In the genomic region with DNA sequence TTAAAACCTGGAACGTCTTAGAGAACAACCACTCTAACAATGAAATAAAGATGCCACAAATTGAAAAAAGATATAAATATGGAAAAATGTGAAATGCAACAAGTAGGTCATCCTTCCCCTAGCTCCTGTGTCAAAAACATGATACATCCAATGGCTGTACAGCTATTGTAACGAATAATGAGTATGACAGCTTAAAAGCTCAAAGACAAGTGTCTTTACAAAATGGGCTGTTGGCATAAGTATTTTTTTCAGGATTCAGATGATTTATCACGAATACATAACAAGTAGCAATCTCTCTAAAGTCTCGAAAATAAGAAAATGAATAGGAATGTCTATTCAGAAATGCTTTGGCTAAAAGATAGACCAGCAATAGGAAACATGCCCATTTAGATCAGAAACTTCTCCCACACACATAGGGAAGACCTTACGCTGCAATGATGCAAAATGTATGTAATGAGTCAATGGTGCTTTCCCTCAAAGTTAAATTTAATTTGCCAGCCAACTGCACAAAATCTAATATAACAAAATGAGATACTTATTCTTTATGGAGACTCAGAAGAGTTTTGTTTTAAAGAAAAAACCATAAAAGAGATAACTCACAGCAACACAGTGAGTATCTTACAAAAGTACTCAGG, we compare ENCODE assay signal across 12 cellular contexts. TPM values are rescaled to one million over a fixed set of nuclear protein-coding genes. Genes with fewer than 3 reads are reported as not detected.
DNase-seq lines count a peak whose midpoint lies in the region; ATAC-seq, FAIRE-seq and TF ChIP-seq lines count a peak whose summit lies in the region.
"Had no signal": no experiment of that assay in that cellular context is flagged by ENCODE, and none has a peak within 500 bp of the region (broad histone marks: within the 10 kb centered on the region; RNA-seq: fewer than 3 reads in every experiment).

No MANE protein-coding gene starts in this region.

- H3K4me1 Mint-ChIP-seq in effector memory CD8-positive, alpha-beta T cell (ENCODE audit: low read depth in 2 of 2) = peaks cover 46 to 69% of the 10 kb centered on the region in 2 donors

- no peaks in the 10 kb centered on the region for H3K27me3 Mint-ChIP-seq in effector memory CD8-positive, alpha-beta T cell

- no peak overlapping the region for H3K27ac ChIP-seq in heart left ventricle
- H3K27ac ChIP-seq in transverse colon = no peak overlapping the region
- H3K27ac ChIP-seq: SJSA1 had no signal

- DNase-seq in GM12892 (ENCODE audit: insufficient read length) = no peak
- DNase-seq in effector memory CD8-positive, alpha-beta T cell = no peak
- DNase-seq in left cardiac atrium = no peak
- no peak for DNase-seq in heart left ventricle
- no peak for DNase-seq in transverse colon
- no peak for DNase-seq in DMS114 treated with DMSO at 0.1 percent for 48 hours (lab: John Stamatoyannopoulos, UW; ENCODE audit: unreplicated experiment)
- DNase-seq: activated CD4-positive, alpha-beta T cell treated with anti-CD3 and anti-CD28 coated beads for 1 hour; aorta; CD8-positive, alpha-beta T cell had no signal

- peak overlapping the region; percentile 38 to 68 for H3K4me3 Mint-ChIP-seq in effector memory CD8-positive, alpha-beta T cell
- H3K4me3 Mint-ChIP-seq: CD8-positive, alpha-beta T cell had no signal

- no peak for TF ChIP-seq CTCF in heart left ventricle (IDR thresholded peaks at IDR 0.05)
- TF ChIP-seq CTCF in transverse colon (IDR thresholded peaks at IDR 0.05) = no peak

- WGBS in heart left ventricle, 4 donors = 78 to 88% (median 85%) methylated on average over 5 of the region's 5 CpGs
- 58 to 65% methylated on average over 5 of the region's 5 CpGs for WGBS in transverse colon (ENCODE audit: low coverage in 1 of 2), 2 donors

- H3K9me3 ChIP-seq in heart left ventricle = no peaks in the 10 kb centered on the region
- H3K9me3 ChIP-seq in transverse colon = no peaks in the 10 kb centered on the region
- H3K9me3 ChIP-seq: SJSA1 had no signal

- intact Hi-C loops in left cardiac atrium (cut with DNase I) = no loop called here
- intact Hi-C loops in heart left ventricle (cut with DNase I) = loop anchor here in 1 of 10 donors (10.0 kb wide), 1 partner anchor 143 kb away; no protein-coding TSS in a partner anchor
- intact Hi-C loops in transverse colon (cut with DNase I; ENCODE audit: low total_unique reads) = no loop called here

- no peaks in the 10 kb centered on the region for H3K36me3 ChIP-seq in heart left ventricle
- H3K36me3 ChIP-seq in transverse colon = no peaks in the 10 kb centered on the region
- H3K36me3 ChIP-seq: SJSA1 had no signal

- H3K27me3 ChIP-seq in heart left ventricle (no peaks in the 10 kb centered on the region), transverse colon (no peaks in the 10 kb centered on the region)
- H3K27me3 ChIP-seq: SJSA1 had no signal

- peaks cover 0 to 47% (median 13%) of the 10 kb centered on the region in 12 donors for H3K4me1 ChIP-seq in heart left ventricle
- H3K4me1 ChIP-seq in transverse colon = peaks cover 0 to 50% (median 4%) of the 10 kb centered on the region in 4 donors
- H3K4me1 ChIP-seq: SJSA1 had no signal

- H3K4me3 ChIP-seq in heart left ventricle (no peak overlapping the region), transverse colon (no peak overlapping the region)
- H3K4me3 ChIP-seq: SJSA1 had no signal

- in situ Hi-C loops in transverse colon (cut with MboI; ENCODE audit: low pct_ligation_motif_present in 1 of 4, low pct_unique_long_range_greater_than_20kb in 1 of 4, low sequenced_read_pairs in 3 of 4) = no loop called here

- H3K36me3 Mint-ChIP-seq in effector memory CD8-positive, alpha-beta T cell (ENCODE audit: insufficient read depth) = peaks cover 17% of the 10 kb centered on the region
- H3K36me3 Mint-ChIP-seq: CD8-positive, alpha-beta T cell had no signal

- peak; percentile 94 for FAIRE-seq in GM12892 (lab: Jason Lieb, UNC)

- TF ChIP-seq POLR2A in GM12892 (IDR thresholded peaks at IDR 0.05; ENCODE audit: low read depth, low read length) (no peak), heart left ventricle (IDR thresholded peaks at IDR 0.05) (no peak), transverse colon (IDR thresholded peaks at IDR 0.05) (no peak)

- H3K9me3 Mint-ChIP-seq in effector memory CD8-positive, alpha-beta T cell = no peaks in the 10 kb centered on the region
- H3K9me3 Mint-ChIP-seq: CD8-positive, alpha-beta T cell had no signal

- TF ChIP-seq EP300 in transverse colon (IDR thresholded peaks at IDR 0.05; ENCODE audit: low read depth) = no peak

- peak; percentile 41 for ATAC-seq in GM19455 (IDR thresholded peaks at IDR 0.05; ENCODE audit: unreplicated experiment)
- peak; percentile 38 for ATAC-seq in HG03103 (IDR thresholded peaks at IDR 0.05; ENCODE audit: low read depth, unreplicated experiment)
- no peak for ATAC-seq in effector memory CD8-positive, alpha-beta T cell (replicated peaks)
- no peak for ATAC-seq in left cardiac atrium
- no peak for ATAC-seq in heart left ventricle
- ATAC-seq: CD8-positive, alpha-beta T cell had no signal

- H3K27ac Mint-ChIP-seq in effector memory CD8-positive, alpha-beta T cell = peak overlapping the region; percentile 82 to 93
- H3K27ac Mint-ChIP-seq: CD8-positive, alpha-beta T cell had no signal

RNA-seq across cellular contexts. Expression of a gene that starts 8.3 kb away (rescaled TPM):
- polyA plus RNA-seq in GM12892 (2012; ENCODE audit: missing spikeins) = 4.8 TPM
- 10 to 100 TPM; 43.8 to 56.2 TPM for total RNA-seq in left cardiac atrium
- 10 to 100 TPM; 10.3 to 51.8 (median 28.1) TPM for total RNA-seq in heart left ventricle
- polyA plus RNA-seq in heart left ventricle = 10 to 100 TPM in 1 of 2 donors, 1 to 10 TPM in 1; 6.9 to 10.3 TPM
- total RNA-seq in transverse colon = 100 to 1,000 TPM in 1 of 4 donors, 10 to 100 TPM in 3; 32.9 to 138 (median 58.8) TPM

Comparison
In these comparisons a context has a peak if more than half of its experiments do, and no peak if none do; other contexts are left out.
1. ATAC-seq: peak in GM19455 (single experiment) and HG03103 (single experiment); none in effector memory CD8-positive, alpha-beta T cell (single experiment), left cardiac atrium (0 of 2) and heart left ventricle (0 of 4).